1 cellular context compared by ENCODE assay signal in the genomic region with DNA sequence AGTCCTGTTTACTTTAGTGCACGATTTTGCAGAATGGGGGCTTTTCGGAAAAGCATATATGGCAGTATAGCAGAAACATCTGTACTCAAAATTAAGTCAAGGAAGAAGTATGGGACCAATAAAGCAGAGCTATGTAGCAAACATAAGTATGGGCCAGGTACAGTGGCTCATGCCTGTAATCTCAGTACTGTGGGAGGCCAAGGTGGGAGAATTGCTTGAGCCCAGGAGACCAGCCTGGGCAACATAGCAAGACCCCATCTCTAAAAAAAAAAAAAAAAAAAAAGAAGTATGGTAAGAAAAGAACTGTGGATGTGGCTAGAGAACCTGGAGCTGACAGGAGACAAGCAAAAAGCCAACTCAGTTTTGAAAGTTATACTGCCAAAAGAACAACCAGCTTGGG.
TF ChIP-seq lines count a peak whose summit lies in the region.

No MANE protein-coding gene starts in this region.

TF ChIP-seq in HEK293, 187 proteins besides CTCF, POLR2A, EP300 and RAD21 (continued from another document):
- TF ChIP-seq, protein P1, sequence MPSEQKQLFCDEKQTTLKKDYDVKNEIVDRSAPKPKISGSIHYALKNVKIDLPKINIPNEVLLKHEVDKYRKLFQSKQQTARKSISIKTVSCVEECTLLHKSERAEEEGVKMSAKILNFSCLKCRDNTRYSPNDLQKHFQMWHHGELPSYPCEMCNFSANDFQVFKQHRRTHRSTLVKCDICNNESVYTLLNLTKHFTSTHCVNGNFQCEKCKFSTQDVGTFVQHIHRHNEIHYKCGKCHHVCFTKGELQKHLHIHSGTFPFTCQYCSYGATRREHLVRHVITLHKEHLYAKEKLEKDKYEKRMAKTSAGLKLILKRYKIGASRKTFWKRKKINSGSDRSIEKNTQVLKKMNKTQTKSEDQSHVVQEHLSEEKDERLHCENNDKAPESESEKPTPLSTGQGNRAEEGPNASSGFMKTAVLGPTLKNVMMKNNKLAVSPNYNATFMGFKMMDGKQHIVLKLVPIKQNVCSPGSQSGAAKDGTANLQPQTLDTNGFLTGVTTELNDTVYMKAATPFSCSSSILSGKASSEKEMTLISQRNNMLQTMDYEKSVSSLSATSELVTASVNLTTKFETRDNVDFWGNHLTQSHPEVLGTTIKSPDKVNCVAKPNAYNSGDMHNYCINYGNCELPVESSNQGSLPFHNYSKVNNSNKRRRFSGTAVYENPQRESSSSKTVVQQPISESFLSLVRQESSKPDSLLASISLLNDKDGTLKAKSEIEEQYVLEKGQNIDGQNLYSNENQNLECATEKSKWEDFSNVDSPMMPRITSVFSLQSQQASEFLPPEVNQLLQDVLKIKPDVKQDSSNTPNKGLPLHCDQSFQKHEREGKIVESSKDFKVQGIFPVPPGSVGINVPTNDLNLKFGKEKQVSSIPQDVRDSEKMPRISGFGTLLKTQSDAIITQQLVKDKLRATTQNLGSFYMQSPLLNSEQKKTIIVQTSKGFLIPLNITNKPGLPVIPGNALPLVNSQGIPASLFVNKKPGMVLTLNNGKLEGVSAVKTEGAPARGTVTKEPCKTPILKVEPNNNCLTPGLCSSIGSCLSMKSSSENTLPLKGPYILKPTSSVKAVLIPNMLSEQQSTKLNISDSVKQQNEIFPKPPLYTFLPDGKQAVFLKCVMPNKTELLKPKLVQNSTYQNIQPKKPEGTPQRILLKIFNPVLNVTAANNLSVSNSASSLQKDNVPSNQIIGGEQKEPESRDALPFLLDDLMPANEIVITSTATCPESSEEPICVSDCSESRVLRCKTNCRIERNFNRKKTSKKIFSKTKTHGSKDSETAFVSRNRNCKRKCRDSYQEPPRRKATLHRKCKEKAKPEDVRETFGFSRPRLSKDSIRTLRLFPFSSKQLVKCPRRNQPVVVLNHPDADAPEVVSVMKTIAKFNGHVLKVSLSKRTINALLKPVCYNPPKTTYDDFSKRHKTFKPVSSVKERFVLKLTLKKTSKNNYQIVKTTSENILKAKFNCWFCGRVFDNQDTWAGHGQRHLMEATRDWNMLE (tag by site-specific recombination; conservative IDR thresholded peaks at IDR 0.05; ENCODE audit: low read depth) = no peak
- no peak for TF ChIP-seq ZNF677 (tag by site-specific recombination; IDR thresholded peaks at IDR 0.05)
- no peak for TF ChIP-seq ZNF514 (tag by site-specific recombination; IDR thresholded peaks at IDR 0.05)
TF ChIP-seq in HEK293: peak in this region for 1.
